ENCODE assay signal across 8 cellular contexts in the genomic region with DNA sequence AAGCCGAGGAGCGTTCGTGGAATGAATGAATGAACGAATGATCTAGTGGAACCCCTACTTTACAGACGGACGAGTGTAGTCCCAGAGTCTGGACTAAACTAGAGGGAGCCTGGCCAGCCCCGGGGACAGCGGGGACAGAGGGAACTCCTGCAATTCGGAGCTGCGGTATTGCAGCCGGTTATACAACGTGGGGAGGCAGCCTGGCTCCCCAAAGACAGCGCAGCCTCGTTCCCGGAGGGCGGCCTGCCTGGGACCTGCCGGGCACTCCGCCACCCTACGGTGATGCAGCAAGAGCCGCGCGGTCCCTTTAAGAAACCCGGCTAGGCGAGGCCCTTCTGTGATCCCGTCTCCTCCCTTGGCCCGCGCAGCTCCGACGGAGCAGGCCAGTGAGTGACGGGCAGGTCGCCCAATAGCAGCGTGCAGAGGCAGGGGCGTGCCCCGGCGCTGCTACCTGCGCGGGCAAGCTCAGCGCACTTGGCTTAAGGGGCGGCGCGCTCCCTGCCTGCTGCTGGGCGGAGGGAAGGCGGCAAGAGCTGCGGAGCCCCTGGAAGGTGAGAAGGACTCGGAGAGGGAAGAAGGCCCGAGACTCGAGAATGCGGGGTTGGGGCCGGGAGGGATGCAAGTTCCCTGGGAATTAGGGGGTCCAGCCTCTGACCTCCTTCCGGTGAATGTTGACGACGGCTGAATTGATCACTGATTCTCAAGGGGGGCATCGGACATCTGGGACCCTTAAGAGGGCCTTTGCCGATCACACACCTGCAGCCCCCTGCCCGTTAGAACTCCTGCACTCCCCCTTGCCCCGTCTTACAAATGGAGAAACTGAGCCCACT. TPM values are rescaled to one million over a fixed set of nuclear protein-coding genes. Genes with fewer than 3 reads are reported as not detected.
A peak's percentile ranks its signal among the peaks of the same experiment; 100 is the strongest.
DNase-seq lines count a peak whose midpoint lies in the region; ATAC-seq, FAIRE-seq and TF ChIP-seq lines count a peak whose summit lies in the region.

Gene ABCA7, plus strand, starts transcription at position 462 of the 830 bp plus-strand sequence. CDS start 1,255 bp downstream, outside the sequence.

- intact Hi-C loops in Right ventricle myocardium superior (cut with DNase I) (no loop called here), pancreas (cut with DNase I) (no loop called here), tibial artery (cut with DNase I; ENCODE audit: low total_unique reads) (loop anchor here (5.0 kb wide), 1 partner anchor 52 kb away; no protein-coding TSS in a partner anchor)

- peaks cover 37% of the 10 kb centered on the region for H3K4me1 Mint-ChIP-seq in activated naive CD8-positive, alpha-beta T cell treated with anti-CD3 and anti-CD28 coated beads, Interleukin-2, amount 10 ng/mL, durations not matched to agents 7 days and 5 days

- H3K4me3 ChIP-seq in GM12865 (ENCODE audit: low read depth, low read length), result peak within 1 kb of the TSS; percentile 73
- H3K4me3 ChIP-seq in pancreas, result peak within 1 kb of the TSS; percentile 18 to 55 (median 33)
- H3K4me3 ChIP-seq in tibial artery, result peak within 1 kb of the TSS; percentile 47 to 48

- POLR2A ChIA-PET in activated naive CD8-positive, alpha-beta T cell treated with anti-CD3 and anti-CD28 coated beads, Interleukin-2, amount 10 ng/mL, durations not matched to agents 7 days and 5 days (lab: Charles Lee), result interaction anchor here (0.6 to 7.7 kb wide), 15 partner anchors 8 to 230 kb away, joined by 3 to 82 read pairs (median 7); partner anchors contain the start of genes ARHGAP45, CIRBP, CNN2 and GPX4

- H3K27ac ChIP-seq in pancreas (peak within 1 kb of the TSS in 3 of 4 donors; percentile 8 to 43 (median 35)), tibial artery (peak within 1 kb of the TSS in 1 of 2 donors; percentile 62)

- peak; percentile 100 for DNase-seq in GM12865 (ENCODE audit: low read depth)
- peak; percentile 99 for DNase-seq in NCI-H1417 treated with DMSO at 0.1 percent for 48 hours (lab: John Stamatoyannopoulos, UW)
- DNase-seq in SW 1271 (lab: John Stamatoyannopoulos, UW), result peak; percentile 89 to 95
- peak; percentile 100 for DNase-seq in activated naive CD8-positive, alpha-beta T cell treated with anti-CD3 and anti-CD28 coated beads, Interleukin-2, amount 10 ng/mL, durations not matched to agents 7 days and 5 days
- peak; percentile 99 for DNase-seq in Right ventricle myocardium superior
- DNase-seq in pancreas, result peak; percentile 99 to 100 (median 100)
- DNase-seq in tibial artery, result peak; percentile 95 to 98

- H3K9me3 Mint-ChIP-seq in activated naive CD8-positive, alpha-beta T cell treated with anti-CD3 and anti-CD28 coated beads, Interleukin-2, amount 10 ng/mL, durations not matched to agents 7 days and 5 days, result no peaks in the 10 kb centered on the region

- peaks cover 0 to 10% (median 0%) of the 10 kb centered on the region in 3 donors for H3K4me1 ChIP-seq in pancreas
- peaks cover 0 to 56% (median 40%) of the 10 kb centered on the region in 4 donors for H3K4me1 ChIP-seq in tibial artery

- H3K27me3 ChIP-seq in pancreas (no peaks in the 10 kb centered on the region), tibial artery (peaks cover 0 to 27% of the 10 kb centered on the region in 2 donors)

- FAIRE-seq in pancreas (lab: Jason Lieb, UNC), result no peak

- ATAC-seq in HG02763 (IDR thresholded peaks at IDR 0.05; ENCODE audit: unreplicated experiment) (peak; percentile 69), Right ventricle myocardium superior (ENCODE audit: poor library complexity) (peak; percentile 95), pancreas (peak; percentile 91 to 94 (median 93))
- ATAC-seq in activated naive CD8-positive, alpha-beta T cell treated with anti-CD3 and anti-CD28 coated beads, Interleukin-2, amount 10 ng/mL, durations not matched to agents 7 days and 5 days (ENCODE audit: low read depth), result peak; percentile 88

- WGBS in pancreas, 2 donors, result 2% methylated on average over 53 to 56 of the region's 56 CpGs

- H3K36me3 ChIP-seq in pancreas, result no peaks in the 10 kb centered on the region
- peaks cover 25 to 32% (median 27%) of the 10 kb centered on the region in 3 donors for H3K36me3 ChIP-seq in tibial artery

- H3K27me3 Mint-ChIP-seq in activated naive CD8-positive, alpha-beta T cell treated with anti-CD3 and anti-CD28 coated beads, Interleukin-2, amount 10 ng/mL, durations not matched to agents 7 days and 5 days, result no peaks in the 10 kb centered on the region

- TF ChIP-seq CTCF in GM12865 (IDR thresholded peaks at IDR 0.05; ENCODE audit: insufficient read depth, low read depth, low read length, missing control alignments) (no peak), pancreas (IDR thresholded peaks at IDR 0.05) (no peak), tibial artery (IDR thresholded peaks at IDR 0.05) (no peak)

- H3K36me3 Mint-ChIP-seq in activated naive CD8-positive, alpha-beta T cell treated with anti-CD3 and anti-CD28 coated beads, Interleukin-2, amount 10 ng/mL, durations not matched to agents 7 days and 5 days, result peaks cover 25% of the 10 kb centered on the region

- H3K9me3 ChIP-seq in pancreas, result no peaks in the 10 kb centered on the region
- H3K9me3 ChIP-seq in tibial artery, result no peaks in the 10 kb centered on the region

- peak within 1 kb of the TSS; percentile 92 for H3K27ac Mint-ChIP-seq in activated naive CD8-positive, alpha-beta T cell treated with anti-CD3 and anti-CD28 coated beads, Interleukin-2, amount 10 ng/mL, durations not matched to agents 7 days and 5 days

- peak within 1 kb of the TSS; percentile 99 for H3K4me3 Mint-ChIP-seq in activated naive CD8-positive, alpha-beta T cell treated with anti-CD3 and anti-CD28 coated beads, Interleukin-2, amount 10 ng/mL, durations not matched to agents 7 days and 5 days

RNA-seq across cellular contexts. Expression of gene ABCA7, which starts in this region (rescaled TPM):
- 100 to 1,000 TPM; 145 to 146 TPM for total RNA-seq in activated naive CD8-positive, alpha-beta T cell treated with anti-CD3 and anti-CD28 coated beads, Interleukin-2, amount 10 ng/mL, durations not matched to agents 7 days and 5 days
- total RNA-seq in Right ventricle myocardium superior, result 5.2 TPM
- total RNA-seq in pancreas, result 10 to 100 TPM in 4 of 6 donors, 1 to 10 TPM in 2; 6.9 to 27.0 (median 16.0) TPM
- polyA plus RNA-seq in pancreas, result 100 to 1,000 TPM in 1 of 2 donors, 10 to 100 TPM in 1; 60.9 to 131 TPM

Comparison
In these comparisons a context has a peak if more than half of its experiments do, and no peak if none do; other contexts are left out.
1. RNA of gene ABCA7 (total RNA-seq): 145 to 146 TPM in activated naive CD8-positive, alpha-beta T cell treated with anti-CD3 and anti-CD28 coated beads, Interleukin-2, amount 10 ng/mL, durations not matched to agents 7 days and 5 days; 6.9 to 27.0 TPM in pancreas and 5.2 TPM in Right ventricle myocardium superior (single experiment); every median in the first group is over 4 times any median in the second.
2. Peak in every context shown above with its lines, with median percentiles within 50 percentile points of each other: DNase-seq, H3K4me3 ChIP-seq and ATAC-seq.